8 cellular contexts compared by ENCODE assay signal in the genomic region with DNA sequence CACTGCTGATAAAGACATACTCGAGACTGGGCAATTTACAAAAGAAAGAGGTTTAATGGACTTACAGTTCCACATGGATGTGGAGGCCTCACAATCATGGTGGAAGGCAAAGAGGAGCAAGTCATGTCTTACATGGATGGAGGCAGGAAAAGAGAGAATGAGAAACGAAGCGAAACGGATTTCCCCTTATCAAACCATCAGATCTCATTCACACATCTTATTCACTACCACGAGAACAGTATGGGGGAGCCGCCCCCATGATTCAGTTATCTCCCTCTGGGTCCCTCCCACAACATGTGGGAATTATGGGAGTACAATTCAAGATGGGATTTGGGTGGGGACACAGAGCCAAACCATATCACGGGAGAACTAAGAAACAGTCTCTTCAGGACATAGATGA. TPM values are rescaled to one million over a fixed set of nuclear protein-coding genes. Genes with fewer than 3 reads are reported as not detected.
DNase-seq lines count a peak whose midpoint lies in the region; ATAC-seq, FAIRE-seq and TF ChIP-seq lines count a peak whose summit lies in the region.
"Not testable (repeated sequence)": the region's sequence is repeated elsewhere in the genome, so short reads cannot be mapped to it uniquely, and the experiment has no call there.
"Had no signal": no experiment of that assay in that cellular context is flagged by ENCODE, and none has a peak within 500 bp of the region (broad histone marks: within the 10 kb centered on the region; RNA-seq: fewer than 3 reads in every experiment).

No MANE protein-coding gene starts in this region.

- not testable (repeated sequence) for DNase-seq in DND-41; astrocyte (ENCODE audit: low read depth); breast epithelium (ENCODE audit: low spot score in 2 of 2); vagina (ENCODE audit: extremely low spot score in 2 of 2)
- DNase-seq in natural killer cell treated with Interleukin-12 subunit alpha and Interleukin-12 subunit beta and Interleukin-15 and Interleukin-18, amount 100 ng/mL, for 72 hours (ENCODE audit: low spot score): peak; percentile 31

- not testable (repeated sequence) for H3K27me3 Mint-ChIP-seq in astrocyte (ENCODE audit: low read depth, unreplicated experiment); stimulated activated naive CD8-positive, alpha-beta T cell treated with anti-CD3 and anti-CD28 coated beads, Interleukin-15, Interleukin-2, amounts not matched to agents 100 ng/mL and 50 ng/mL, for 24 hours
- H3K27me3 Mint-ChIP-seq in natural killer cell treated with Interleukin-12 subunit alpha and Interleukin-12 subunit beta and Interleukin-15 and Interleukin-18, amount 100 ng/mL, for 72 hours: peaks cover 10 to 21% of the 10 kb centered on the region in 2 donors

- 0 out of 2 replicates have a peak overlapping the region, but pooled peaks have one; percentile 21 for H3K27ac ChIP-seq in DND-41 (ENCODE audit: low read length)
- H3K27ac ChIP-seq in astrocyte (ENCODE audit: low read depth, low read length): not testable (repeated sequence)
- peak overlapping the region; percentile 57 to 69 for H3K27ac ChIP-seq in breast epithelium
- peak overlapping the region; percentile 20 to 45 for H3K27ac ChIP-seq in esophagus (ENCODE audit: low read depth in 2 of 2, low read length in 1 of 2)
- H3K27ac ChIP-seq in vagina: peak overlapping the region; percentile 39

- not testable (repeated sequence) for H3K36me3 ChIP-seq in DND-41 (ENCODE audit: insufficient read depth, low read length); astrocyte (ENCODE audit: insufficient read depth, low read length); breast epithelium; esophagus (ENCODE audit: control insufficient read depth in 2 of 2, insufficient read depth in 2 of 2, low read length in 1 of 2); vagina

- not testable (repeated sequence) for H3K4me3 ChIP-seq in DND-41 (ENCODE audit: low read depth in 1 of 2, low read length in 2 of 2); astrocyte (ENCODE audit: insufficient read depth, low read depth, low read length); breast epithelium; esophagus (ENCODE audit: low read depth in 1 of 2, low read length in 2 of 2); vagina

- peaks cover 15% of the 10 kb centered on the region for H3K9me3 Mint-ChIP-seq in astrocyte (ENCODE audit: unreplicated experiment)
- not testable (repeated sequence) for H3K9me3 Mint-ChIP-seq in natural killer cell treated with Interleukin-12 subunit alpha and Interleukin-12 subunit beta and Interleukin-15 and Interleukin-18, amount 100 ng/mL, for 72 hours; stimulated activated naive CD8-positive, alpha-beta T cell treated with anti-CD3 and anti-CD28 coated beads, Interleukin-15, Interleukin-2, amounts not matched to agents 100 ng/mL and 50 ng/mL, for 24 hours

- peaks cover 18% of the 10 kb centered on the region for H3K9me3 ChIP-seq in DND-41 (ENCODE audit: insufficient read depth, low read length, severe bottlenecking)
- not testable (repeated sequence) for H3K9me3 ChIP-seq in astrocyte (ENCODE audit: insufficient read depth, low read depth, low read length); breast epithelium; esophagus (ENCODE audit: control insufficient read depth in 2 of 2, insufficient read depth in 1 of 2, low read depth in 1 of 2, low read length in 1 of 2); vagina

- intact Hi-C loops in breast epithelium (cut with DNase I; ENCODE audit: low total_unique reads); vagina (cut with DNase I): not testable (repeated sequence)

- H3K4me3 Mint-ChIP-seq in astrocyte (ENCODE audit: unreplicated experiment); natural killer cell treated with Interleukin-12 subunit alpha and Interleukin-12 subunit beta and Interleukin-15 and Interleukin-18, amount 100 ng/mL, for 72 hours; stimulated activated naive CD8-positive, alpha-beta T cell treated with anti-CD3 and anti-CD28 coated beads, Interleukin-15, Interleukin-2, amounts not matched to agents 100 ng/mL and 50 ng/mL, for 24 hours: not testable (repeated sequence)

- H3K4me1 Mint-ChIP-seq in astrocyte (ENCODE audit: low read depth, unreplicated experiment); natural killer cell treated with Interleukin-12 subunit alpha and Interleukin-12 subunit beta and Interleukin-15 and Interleukin-18, amount 100 ng/mL, for 72 hours (ENCODE audit: low read depth in 2 of 2): not testable (repeated sequence)
- peaks cover 14% of the 10 kb centered on the region for H3K4me1 Mint-ChIP-seq in stimulated activated naive CD8-positive, alpha-beta T cell treated with anti-CD3 and anti-CD28 coated beads, Interleukin-15, Interleukin-2, amounts not matched to agents 100 ng/mL and 50 ng/mL, for 24 hours (ENCODE audit: low read depth)

- FAIRE-seq in astrocyte (lab: Jason Lieb, UNC): not testable (repeated sequence)

- H2AFZ ChIP-seq in DND-41 (ENCODE audit: low read depth, low read length); astrocyte (ENCODE audit: low read depth, low read length): not testable (repeated sequence)

- not testable (repeated sequence) for ATAC-seq in DND-41 (ENCODE audit: insufficient read depth, low read depth); natural killer cell treated with Interleukin-12 subunit alpha and Interleukin-12 subunit beta and Interleukin-15 and Interleukin-18, amount 100 ng/mL, for 72 hours

- H3K4me2 ChIP-seq in DND-41 (ENCODE audit: insufficient read depth, low read length); astrocyte (ENCODE audit: low read length): not testable (repeated sequence)

- H3K27me3 ChIP-seq in DND-41 (ENCODE audit: insufficient read depth, low read length, poor library complexity); astrocyte (ENCODE audit: insufficient read depth, low read length); breast epithelium; esophagus (ENCODE audit: control insufficient read depth in 1 of 2, insufficient read depth in 2 of 2, low read length in 2 of 2); vagina: not testable (repeated sequence)

- TF ChIP-seq CTCF in DND-41 (IDR thresholded peaks at IDR 0.05; ENCODE audit: borderline replicate concordance, extremely low read depth, low read length, poor library complexity, severe bottlenecking); astrocyte (IDR thresholded peaks at IDR 0.05; ENCODE audit: insufficient read depth, low read depth, low read length); breast epithelium (IDR thresholded peaks at IDR 0.05); vagina (IDR thresholded peaks at IDR 0.05): not testable (repeated sequence)

- H3K9ac ChIP-seq in DND-41 (ENCODE audit: low read depth, low read length); astrocyte (ENCODE audit: low read length): not testable (repeated sequence)

- H3K4me1 ChIP-seq in DND-41 (ENCODE audit: insufficient read depth, low read length): peaks cover 23% of the 10 kb centered on the region
- H3K4me1 ChIP-seq in astrocyte (ENCODE audit: insufficient read depth, low read length); breast epithelium; esophagus (ENCODE audit: control insufficient read depth in 2 of 2, insufficient read depth in 2 of 2, low read length in 1 of 2): not testable (repeated sequence)
- peaks cover 11% of the 10 kb centered on the region for H3K4me1 ChIP-seq in vagina

- WGBS in esophagus, 2 donors: 83 to 86% methylated on average over 7 of the region's 7 CpGs

- not testable (repeated sequence) for H3K36me3 Mint-ChIP-seq in astrocyte (ENCODE audit: low read depth, unreplicated experiment); stimulated activated naive CD8-positive, alpha-beta T cell treated with anti-CD3 and anti-CD28 coated beads, Interleukin-15, Interleukin-2, amounts not matched to agents 100 ng/mL and 50 ng/mL, for 24 hours (ENCODE audit: low read depth)
- H3K36me3 Mint-ChIP-seq in natural killer cell treated with Interleukin-12 subunit alpha and Interleukin-12 subunit beta and Interleukin-15 and Interleukin-18, amount 100 ng/mL, for 72 hours: peaks cover 19% of the 10 kb centered on the region

- H3K79me2 ChIP-seq in DND-41 (ENCODE audit: insufficient read depth, low read length); astrocyte (ENCODE audit: insufficient read depth, low read length): not testable (repeated sequence)

- peak overlapping the region; percentile 5 for H3K27ac Mint-ChIP-seq in astrocyte (ENCODE audit: unreplicated experiment)
- H3K27ac Mint-ChIP-seq in natural killer cell treated with Interleukin-12 subunit alpha and Interleukin-12 subunit beta and Interleukin-15 and Interleukin-18, amount 100 ng/mL, for 72 hours: not testable (repeated sequence)
- peak overlapping the region; percentile 55 for H3K27ac Mint-ChIP-seq in stimulated activated naive CD8-positive, alpha-beta T cell treated with anti-CD3 and anti-CD28 coated beads, Interleukin-15, Interleukin-2, amounts not matched to agents 100 ng/mL and 50 ng/mL, for 24 hours

- not testable (repeated sequence) for H4K20me1 ChIP-seq in DND-41 (ENCODE audit: insufficient read depth, low read length); astrocyte (ENCODE audit: insufficient read depth, low read length)

- TF ChIP-seq POLR2A in breast epithelium (IDR thresholded peaks at IDR 0.05); vagina (IDR thresholded peaks at IDR 0.05): not testable (repeated sequence)

RNA-seq across cellular contexts. Expression of a gene that starts 6.0 kb away (rescaled TPM):
- 5.2 and 5.8 TPM in 2 replicates for total RNA-seq in astrocyte
- 1 to 10 TPM in 2 of 3 donors, under 1 TPM in 1; 0.98 to 8.5 (median 1.1) TPM for total RNA-seq in breast epithelium
- 1 to 10 TPM; 1.0 to 1.9 TPM for polyA plus RNA-seq in esophagus
- 1 to 10 TPM; 1.2 to 2.8 TPM for total RNA-seq in natural killer cell treated with Interleukin-12 subunit alpha and Interleukin-12 subunit beta and Interleukin-15 and Interleukin-18, amount 100 ng/mL, for 72 hours
- not detected for total RNA-seq in vagina
- total RNA-seq: GM12878 had no signal
